12 cellular contexts compared by ENCODE assay signal in the genomic region with DNA sequence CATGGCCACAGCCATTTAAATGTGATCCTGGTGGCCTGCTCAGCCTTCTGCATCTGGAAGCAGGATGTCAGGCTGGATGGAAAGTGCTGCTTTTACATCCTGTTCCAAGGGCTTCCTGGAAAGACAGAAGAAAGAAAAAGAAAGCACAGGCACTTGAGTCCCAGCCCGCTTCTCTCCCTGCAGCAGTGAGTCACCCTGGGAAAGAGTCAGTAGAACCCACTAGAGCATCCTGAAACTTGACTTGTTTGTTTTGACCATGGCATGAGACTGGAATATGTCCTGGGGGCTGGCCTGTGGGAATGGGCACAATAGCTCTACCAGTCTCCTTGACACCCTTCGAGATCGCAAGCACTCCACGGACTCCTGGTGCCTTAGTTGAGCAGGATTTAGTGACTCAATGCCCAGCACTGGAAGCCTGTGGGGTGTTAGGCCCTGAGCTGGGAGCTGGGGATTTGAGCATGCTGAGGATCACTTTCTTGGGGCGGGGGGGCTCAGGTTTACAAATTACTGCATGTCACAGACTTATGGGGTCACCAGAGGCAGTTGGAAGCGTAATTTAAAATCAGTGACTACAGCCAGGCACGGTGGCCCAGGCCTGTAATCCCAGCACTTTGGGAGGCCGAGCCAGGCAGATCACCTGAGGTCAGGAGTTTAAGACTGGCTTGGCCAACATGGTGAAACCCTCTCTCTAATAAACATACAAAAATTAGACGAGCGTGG. TPM values are rescaled to one million over a fixed set of nuclear protein-coding genes. Genes with fewer than 3 reads are reported as not detected.
DNase-seq lines count a peak whose midpoint lies in the region; ATAC-seq and TF ChIP-seq lines count a peak whose summit lies in the region.
"Had no signal": no experiment of that assay in that cellular context is flagged by ENCODE, and none has a peak within 500 bp of the region (broad histone marks: within the 10 kb centered on the region; RNA-seq: fewer than 3 reads in every experiment).

No MANE protein-coding gene starts in this region.

- intact Hi-C loops in mucosa of descending colon (cut with DNase I, micrococcal nuclease), result no loop called here

- ATAC-seq in mucosa of descending colon (peak; percentile 46), GM21423 (IDR thresholded peaks at IDR 0.05; ENCODE audit: unreplicated experiment) (no peak)

- no peaks in the 10 kb centered on the region for H3K36me3 ChIP-seq in mucosa of descending colon (ENCODE audit: low read depth)
- H3K36me3 ChIP-seq: BLaER1 had no signal

- no peaks in the 10 kb centered on the region for H3K9me3 ChIP-seq in mucosa of descending colon
- H3K9me3 ChIP-seq: BLaER1 had no signal

- H3K4me3 ChIP-seq in AG10803 (ENCODE audit: low read length) (no peak overlapping the region), epithelial cell of esophagus (ENCODE audit: low read length) (no peak overlapping the region), mucosa of descending colon (no peak overlapping the region)
- H3K4me3 ChIP-seq: BLaER1 had no signal

- peaks cover 11% of the 10 kb centered on the region for H3K4me1 ChIP-seq in mucosa of descending colon (ENCODE audit: low read depth)
- H3K4me1 ChIP-seq: BLaER1 had no signal

- DNase-seq in AG10803 (ENCODE audit: low read depth) (peak; percentile 80), RPMI7951 (ENCODE audit: low read depth) (peak; percentile 79), epithelial cell of esophagus (ENCODE audit: low read depth) (peak; percentile 50), mucosa of descending colon (no peak), Kasumi-1 (lab: John Stamatoyannopoulos, UW) (no peak), inferior parietal cortex (ENCODE audit: extremely low spot score) (no peak), UCSD-AML1 (lab: John Stamatoyannopoulos, UW; ENCODE audit: unreplicated experiment) (no peak)
- DNase-seq: activated T-cell treated with anti-CD3 and anti-CD28 coated beads for 4 hours; stimulated activated CD4-positive, alpha-beta T cell treated with anti-CD3 and anti-CD28 coated beads, Interleukin-4, amount 100 ng/mL, for 1 hour had no signal

- TF ChIP-seq CTCF in AG10803 (conservative IDR thresholded peaks at IDR 0.05; ENCODE audit: low read length) (no peak), epithelial cell of esophagus (IDR thresholded peaks at IDR 0.05; ENCODE audit: insufficient read depth, low read depth, low read length, missing control alignments) (no peak), mucosa of descending colon (IDR thresholded peaks at IDR 0.05) (no peak)

RNA-seq across cellular contexts. Expression of gene GNA13, which starts 22.1 kb away (rescaled TPM):
- total RNA-seq in RPMI7951 (2014; rRNA removed; shearing (Covaris generic)), result 38.6 and 48.7 TPM in 2 replicates
- 10 to 100 TPM; 69.0 to 95.5 (median 92.2) TPM for total RNA-seq in mucosa of descending colon

RNA-seq across cellular contexts. Expression of gene RGS9, which starts 58.6 kb away (rescaled TPM):
- total RNA-seq in RPMI7951 (2014; rRNA removed; shearing (Covaris generic)), result 3.3 and 4.7 TPM in 2 replicates
- total RNA-seq in mucosa of descending colon, result 10 to 100 TPM in 2 of 3 donors, 1 to 10 TPM in 1; 8.7 to 14.6 (median 13.3) TPM
- total RNA-seq: HT-29 had no signal

Comparison
In these comparisons a context has a peak if more than half of its experiments do, and no peak if none do; other contexts are left out.
1. DNase-seq: peak in AG10803 (single experiment), RPMI7951 (single experiment) and epithelial cell of esophagus (single experiment); none in mucosa of descending colon (0 of 3), Kasumi-1 (0 of 2), inferior parietal cortex (single experiment) and UCSD-AML1 (single experiment).